Comparison of ENCODE assay signal across 10 cellular contexts in the genomic region with DNA sequence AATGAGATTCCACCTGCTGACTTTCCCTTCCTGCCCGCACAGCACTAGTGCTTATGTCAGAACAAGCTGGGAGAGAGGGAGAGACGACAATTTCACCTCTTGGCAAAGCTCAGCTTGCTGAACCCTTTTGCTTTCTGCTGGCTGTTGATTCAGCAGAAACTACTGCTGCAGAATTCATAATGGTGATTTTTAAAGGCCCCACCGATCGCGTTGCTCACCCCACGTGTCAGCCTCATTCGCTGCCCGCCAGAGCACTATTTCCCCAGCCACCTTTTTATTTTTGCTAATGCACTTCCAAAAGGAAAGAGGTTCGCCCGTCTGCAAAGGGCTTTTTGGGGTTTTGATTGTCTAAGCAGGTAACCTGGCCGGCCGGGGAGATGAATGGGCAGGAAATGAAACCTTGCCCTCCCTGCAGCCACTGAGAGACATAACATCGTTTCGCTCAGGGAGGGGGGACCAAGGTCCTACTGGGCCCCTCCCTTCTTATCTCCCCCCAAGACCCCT. TPM values are rescaled to one million over a fixed set of nuclear protein-coding genes. Genes with fewer than 3 reads are reported as not detected.
A peak's percentile ranks its signal among the peaks of the same experiment; 100 is the strongest.
DNase-seq lines count a peak whose midpoint lies in the region; ATAC-seq lines count a peak whose summit lies in the region.
"Had no signal": no experiment of that assay in that cellular context is flagged by ENCODE, and none has a peak within 500 bp of the region (broad histone marks: within the 10 kb centered on the region; RNA-seq: fewer than 3 reads in every experiment).

No MANE protein-coding gene starts in this region.

- H3K9me3 Mint-ChIP-seq in activated T-helper 17 cell treated with anti-CD3 and anti-CD28 coated beads, Interleukin-2, amount 50 U/mL, for 72 hours: no peaks in the 10 kb centered on the region

- peak; percentile 3 for DNase-seq in activated CD4-positive, alpha-beta T cell treated with anti-CD3 and anti-CD28 coated beads for 48 hours
- DNase-seq in activated CD4-positive, alpha-beta T cell treated with anti-CD3 and anti-CD28 coated beads, Interleukin-2, amount 50 U/mL, for 4 hours: no peak
- DNase-seq in inferior parietal cortex (ENCODE audit: extremely low spot score) (peak; percentile 38), middle frontal gyrus (ENCODE audit: extremely low spot score, low spot score) (no peak), GM03348 (ENCODE audit: low spot score) (no peak)
- peak; percentile 4 for DNase-seq in stimulated activated naive CD8-positive, alpha-beta T cell treated with anti-CD3 and anti-CD28 coated beads, Interleukin-15, Interleukin-2, amounts not matched to agents 100 U/mL and 50 U/mL, for 24 hours

- no peak for ATAC-seq in activated T-helper 17 cell treated with anti-CD3 and anti-CD28 coated beads, Interleukin-2, amount 50 U/mL, for 72 hours (replicated peaks)
- ATAC-seq in stimulated activated naive CD8-positive, alpha-beta T cell treated with anti-CD3 and anti-CD28 coated beads, Interleukin-15, Interleukin-2, amounts not matched to agents 100 U/mL and 50 U/mL, for 24 hours: no peak
- no peak for ATAC-seq in HG02610 (IDR thresholded peaks at IDR 0.05; ENCODE audit: unreplicated experiment)

- no peak overlapping the region for H3K27ac Mint-ChIP-seq in activated T-helper 17 cell treated with anti-CD3 and anti-CD28 coated beads, Interleukin-2, amount 50 U/mL, for 72 hours

- no peaks in the 10 kb centered on the region for H3K36me3 Mint-ChIP-seq in activated T-helper 17 cell treated with anti-CD3 and anti-CD28 coated beads, Interleukin-2, amount 50 U/mL, for 72 hours (ENCODE audit: low read depth)

- H3K27me3 Mint-ChIP-seq in activated T-helper 17 cell treated with anti-CD3 and anti-CD28 coated beads, Interleukin-2, amount 50 U/mL, for 72 hours: peaks cover 3% of the 10 kb centered on the region

- H3K4me3 Mint-ChIP-seq in activated T-helper 17 cell treated with anti-CD3 and anti-CD28 coated beads, Interleukin-2, amount 50 U/mL, for 72 hours: peak overlapping the region; percentile 79

- H3K4me1 Mint-ChIP-seq in activated T-helper 17 cell treated with anti-CD3 and anti-CD28 coated beads, Interleukin-2, amount 50 U/mL, for 72 hours: peaks cover 5% of the 10 kb centered on the region

RNA-seq across cellular contexts. Expression of a gene that starts 1.3 kb away (rescaled TPM):
- 1 to 10 TPM; 1.0 to 2.2 TPM for total RNA-seq in activated T-helper 17 cell treated with anti-CD3 and anti-CD28 coated beads, Interleukin-2, amount 50 U/mL, for 72 hours
- total RNA-seq: pulmonary artery endothelial cell, SK-MEL-5 had no signal

Comparison
In these comparisons a context has a peak if more than half of its experiments do, and no peak if none do; other contexts are left out.
1. DNase-seq: peak in activated CD4-positive, alpha-beta T cell treated with anti-CD3 and anti-CD28 coated beads for 48 hours (single experiment), inferior parietal cortex (single experiment) and stimulated activated naive CD8-positive, alpha-beta T cell treated with anti-CD3 and anti-CD28 coated beads, Interleukin-15, Interleukin-2, amounts not matched to agents 100 U/mL and 50 U/mL, for 24 hours (single experiment); none in activated CD4-positive, alpha-beta T cell treated with anti-CD3 and anti-CD28 coated beads, Interleukin-2, amount 50 U/mL, for 4 hours (0 of 2), middle frontal gyrus (single experiment) and GM03348 (single experiment).